Comparison of ENCODE assay signal across 1 cellular context in the genomic region with DNA sequence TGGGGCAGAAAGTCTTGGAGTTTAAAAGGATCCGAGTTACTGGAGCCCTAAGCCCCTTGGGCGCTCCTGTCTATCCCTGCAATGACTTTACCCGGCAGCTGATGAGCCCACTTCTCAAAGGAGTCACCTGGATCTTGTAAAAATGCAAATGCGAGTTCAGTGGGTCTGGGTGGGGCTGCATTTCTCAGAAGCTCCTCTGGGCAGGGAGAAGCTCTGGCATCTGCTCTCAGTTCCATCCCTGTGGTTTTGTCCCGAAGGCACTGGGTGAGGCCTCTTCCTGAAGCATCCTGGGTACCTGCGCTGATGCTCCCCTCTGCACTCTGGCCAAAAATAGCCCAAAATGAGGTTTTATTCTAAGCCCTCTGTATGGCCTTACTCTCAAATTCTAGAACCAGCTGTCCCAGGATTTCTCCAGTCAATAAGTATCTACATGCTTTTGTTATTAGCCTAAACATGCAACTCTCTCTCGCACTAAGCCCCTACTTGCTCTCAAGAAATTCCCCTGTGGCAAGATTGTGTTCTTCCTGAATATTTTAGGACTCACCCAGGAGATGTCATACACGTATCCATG.
TF ChIP-seq lines count a peak whose summit lies in the region.

No MANE protein-coding gene starts in this region.

TF ChIP-seq in HepG2, 621 proteins besides CTCF, POLR2A, EP300 and RAD21 (continued from another document):
- TF ChIP-seq, protein P1, sequence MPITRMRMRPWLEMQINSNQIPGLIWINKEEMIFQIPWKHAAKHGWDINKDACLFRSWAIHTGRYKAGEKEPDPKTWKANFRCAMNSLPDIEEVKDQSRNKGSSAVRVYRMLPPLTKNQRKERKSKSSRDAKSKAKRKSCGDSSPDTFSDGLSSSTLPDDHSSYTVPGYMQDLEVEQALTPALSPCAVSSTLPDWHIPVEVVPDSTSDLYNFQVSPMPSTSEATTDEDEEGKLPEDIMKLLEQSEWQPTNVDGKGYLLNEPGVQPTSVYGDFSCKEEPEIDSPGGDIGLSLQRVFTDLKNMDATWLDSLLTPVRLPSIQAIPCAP (CRISPR knock-in tag; IDR thresholded peaks at IDR 0.05; ENCODE audit: low read depth), result no peak
- no peak for TF ChIP-seq ELF4 (CRISPR knock-in tag; IDR thresholded peaks at IDR 0.05; ENCODE audit: borderline replicate concordance)
- TF ChIP-seq SMARCC2 (IDR thresholded peaks at IDR 0.05), result no peak
- no peak for TF ChIP-seq NBN (conservative IDR thresholded peaks at IDR 0.05)
- TF ChIP-seq, protein P2, sequence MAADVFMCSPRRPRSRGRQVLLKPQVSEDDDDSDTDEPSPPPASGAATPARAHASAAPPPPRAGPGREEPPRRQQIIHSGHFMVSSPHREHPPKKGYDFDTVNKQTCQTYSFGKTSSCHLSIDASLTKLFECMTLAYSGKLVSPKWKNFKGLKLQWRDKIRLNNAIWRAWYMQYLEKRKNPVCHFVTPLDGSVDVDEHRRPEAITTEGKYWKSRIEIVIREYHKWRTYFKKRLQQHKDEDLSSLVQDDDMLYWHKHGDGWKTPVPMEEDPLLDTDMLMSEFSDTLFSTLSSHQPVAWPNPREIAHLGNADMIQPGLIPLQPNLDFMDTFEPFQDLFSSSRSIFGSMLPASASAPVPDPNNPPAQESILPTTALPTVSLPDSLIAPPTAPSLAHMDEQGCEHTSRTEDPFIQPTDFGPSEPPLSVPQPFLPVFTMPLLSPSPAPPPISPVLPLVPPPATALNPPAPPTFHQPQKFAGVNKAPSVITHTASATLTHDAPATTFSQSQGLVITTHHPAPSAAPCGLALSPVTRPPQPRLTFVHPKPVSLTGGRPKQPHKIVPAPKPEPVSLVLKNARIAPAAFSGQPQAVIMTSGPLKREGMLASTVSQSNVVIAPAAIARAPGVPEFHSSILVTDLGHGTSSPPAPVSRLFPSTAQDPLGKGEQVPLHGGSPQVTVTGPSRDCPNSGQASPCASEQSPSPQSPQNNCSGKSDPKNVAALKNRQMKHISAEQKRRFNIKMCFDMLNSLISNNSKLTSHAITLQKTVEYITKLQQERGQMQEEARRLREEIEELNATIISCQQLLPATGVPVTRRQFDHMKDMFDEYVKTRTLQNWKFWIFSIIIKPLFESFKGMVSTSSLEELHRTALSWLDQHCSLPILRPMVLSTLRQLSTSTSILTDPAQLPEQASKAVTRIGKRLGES (CRISPR knock-in tag; IDR thresholded peaks at IDR 0.05; ENCODE audit: borderline replicate concordance), result no peak
- no peak for TF ChIP-seq TCF7 (IDR thresholded peaks at IDR 0.05; ENCODE audit: low read depth)
- TF ChIP-seq, protein P3, sequence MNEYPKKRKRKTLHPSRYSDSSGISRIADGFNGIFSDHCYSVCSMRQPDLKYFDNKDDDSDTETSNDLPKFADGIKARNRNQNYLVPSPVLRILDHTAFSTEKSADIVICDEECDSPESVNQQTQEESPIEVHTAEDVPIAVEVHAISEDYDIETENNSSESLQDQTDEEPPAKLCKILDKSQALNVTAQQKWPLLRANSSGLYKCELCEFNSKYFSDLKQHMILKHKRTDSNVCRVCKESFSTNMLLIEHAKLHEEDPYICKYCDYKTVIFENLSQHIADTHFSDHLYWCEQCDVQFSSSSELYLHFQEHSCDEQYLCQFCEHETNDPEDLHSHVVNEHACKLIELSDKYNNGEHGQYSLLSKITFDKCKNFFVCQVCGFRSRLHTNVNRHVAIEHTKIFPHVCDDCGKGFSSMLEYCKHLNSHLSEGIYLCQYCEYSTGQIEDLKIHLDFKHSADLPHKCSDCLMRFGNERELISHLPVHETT (CRISPR knock-in tag; conservative IDR thresholded peaks at IDR 0.05), result no peak
- no peak for TF ChIP-seq CC2D1A (CRISPR knock-in tag; IDR thresholded peaks at IDR 0.05)
- no peak for TF ChIP-seq KDM5A (IDR thresholded peaks at IDR 0.05; ENCODE audit: borderline replicate concordance, low read length)
- no peak for TF ChIP-seq SP5 (CRISPR knock-in tag; IDR thresholded peaks at IDR 0.05; ENCODE audit: borderline replicate concordance, low read depth)
- TF ChIP-seq KLF6 (CRISPR knock-in tag; IDR thresholded peaks at IDR 0.05), result no peak
- TF ChIP-seq ZNF263 (CRISPR knock-in tag; IDR thresholded peaks at IDR 0.05), result no peak
- no peak for TF ChIP-seq TGIF2 (CRISPR knock-in tag; IDR thresholded peaks at IDR 0.05)
